ENCODE assay signal across 8 cellular contexts in the genomic region with DNA sequence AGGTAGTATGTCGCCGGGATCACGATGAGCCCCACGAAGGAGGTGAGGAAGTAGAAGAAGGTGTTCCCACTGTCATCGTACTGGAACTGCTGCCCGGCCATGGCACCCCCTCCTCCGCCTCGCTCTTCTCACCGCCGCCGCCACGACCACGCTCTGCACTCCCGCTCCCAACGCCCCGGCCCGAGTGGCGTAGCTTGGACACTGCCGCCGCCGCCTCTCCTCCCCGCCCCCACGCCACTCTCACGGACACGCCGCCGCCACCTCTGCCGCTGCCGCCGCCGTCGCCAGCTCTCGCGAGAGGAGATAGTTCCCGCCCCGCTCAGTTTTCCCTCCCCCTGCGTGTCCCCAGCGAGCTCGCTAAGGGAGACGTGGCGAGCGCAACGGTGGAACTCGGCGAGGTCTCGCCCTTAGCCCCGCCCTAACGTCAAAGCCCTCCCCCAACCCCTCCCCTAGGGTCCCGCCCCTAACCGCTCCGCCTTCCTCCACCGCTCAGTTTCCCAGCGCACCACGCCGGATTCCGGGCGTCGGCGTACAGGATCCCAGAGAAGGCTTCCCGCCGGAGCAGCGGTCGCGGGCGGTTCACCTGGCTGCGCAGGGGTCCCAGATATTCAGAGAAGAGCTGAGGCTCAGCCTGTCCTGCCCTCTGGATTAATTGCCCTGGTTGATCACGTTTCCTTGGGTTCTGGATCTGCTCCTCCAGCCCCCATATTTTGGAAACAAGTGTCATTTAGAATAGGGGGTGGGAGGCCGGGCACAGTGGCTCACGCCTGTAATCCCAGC. TPM values are rescaled to one million over a fixed set of nuclear protein-coding genes. Genes with fewer than 3 reads are reported as not detected.
A peak's percentile ranks its signal among the peaks of the same experiment; 100 is the strongest.
DNase-seq lines count a peak whose midpoint lies in the region; ATAC-seq and FAIRE-seq lines count a peak whose summit lies in the region.

A gene with protein sequence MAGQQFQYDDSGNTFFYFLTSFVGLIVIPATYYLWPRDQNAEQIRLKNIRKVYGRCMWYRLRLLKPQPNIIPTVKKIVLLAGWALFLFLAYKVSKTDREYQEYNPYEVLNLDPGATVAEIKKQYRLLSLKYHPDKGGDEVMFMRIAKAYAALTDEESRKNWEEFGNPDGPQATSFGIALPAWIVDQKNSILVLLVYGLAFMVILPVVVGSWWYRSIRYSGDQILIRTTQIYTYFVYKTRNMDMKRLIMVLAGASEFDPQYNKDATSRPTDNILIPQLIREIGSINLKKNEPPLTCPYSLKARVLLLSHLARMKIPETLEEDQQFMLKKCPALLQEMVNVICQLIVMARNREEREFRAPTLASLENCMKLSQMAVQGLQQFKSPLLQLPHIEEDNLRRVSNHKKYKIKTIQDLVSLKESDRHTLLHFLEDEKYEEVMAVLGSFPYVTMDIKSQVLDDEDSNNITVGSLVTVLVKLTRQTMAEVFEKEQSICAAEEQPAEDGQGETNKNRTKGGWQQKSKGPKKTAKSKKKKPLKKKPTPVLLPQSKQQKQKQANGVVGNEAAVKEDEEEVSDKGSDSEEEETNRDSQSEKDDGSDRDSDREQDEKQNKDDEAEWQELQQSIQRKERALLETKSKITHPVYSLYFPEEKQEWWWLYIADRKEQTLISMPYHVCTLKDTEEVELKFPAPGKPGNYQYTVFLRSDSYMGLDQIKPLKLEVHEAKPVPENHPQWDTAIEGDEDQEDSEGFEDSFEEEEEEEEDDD (minus strand): TSS at position 300 of the 780 bp plus-strand sequence. CDS start 199 bp downstream, at position 101.

- peak within 1 kb of the TSS; percentile 61 for H2BK5ac ChIP-seq in mesenchymal stem cell (ENCODE audit: low read depth, low read length, poor library complexity, severe bottlenecking)

- H3K4me2 ChIP-seq in mesenchymal stem cell (ENCODE audit: low read length, poor library complexity, severe bottlenecking), result peak within 1 kb of the TSS; percentile 98

- peak within 1 kb of the TSS; percentile 98 for H3K9ac ChIP-seq in mesenchymal stem cell (ENCODE audit: low read length)

- peak within 1 kb of the TSS; percentile 98 for H2BK15ac ChIP-seq in mesenchymal stem cell (ENCODE audit: low read depth, poor library complexity, severe bottlenecking)

- H3K36me3 ChIP-seq in effector memory CD4-positive, alpha-beta T cell (ENCODE audit: control insufficient read depth, insufficient read depth, low read length), result no peaks in the 10 kb centered on the region
- peaks cover 2 to 11% of the 10 kb centered on the region in 2 experiments for H3K36me3 ChIP-seq in mesenchymal stem cell (ENCODE audit: control insufficient read depth in 1 of 2, insufficient read depth in 2 of 2, low read depth in 1 of 2, low read length in 2 of 2)

- peaks cover 7% of the 10 kb centered on the region for H3K4me1 ChIP-seq in effector memory CD4-positive, alpha-beta T cell (ENCODE audit: control insufficient read depth, insufficient read depth, low read length, poor library complexity, severe bottlenecking)
- peaks cover 6% of the 10 kb centered on the region for H3K4me1 ChIP-seq in mesenchymal stem cell (ENCODE audit: control insufficient read depth, insufficient read depth, low read depth, low read length)

- peak within 1 kb of the TSS; percentile 98 for H2AFZ ChIP-seq in mesenchymal stem cell (ENCODE audit: low read depth, low read length)

- H3K79me1 ChIP-seq in mesenchymal stem cell (replicated peaks; ENCODE audit: low read length, poor library complexity, severe bottlenecking), result peaks cover 4% of the 10 kb centered on the region

- peak within 1 kb of the TSS; percentile 81 for H3K27ac ChIP-seq in effector memory CD4-positive, alpha-beta T cell (ENCODE audit: insufficient read depth, low read length, poor library complexity, severe bottlenecking)
- H3K27ac ChIP-seq in mesenchymal stem cell (ENCODE audit: low read length, poor library complexity, severe bottlenecking), result peak within 1 kb of the TSS; percentile 92

- H2BK12ac ChIP-seq in mesenchymal stem cell (ENCODE audit: low read length in 2 of 2), result peak within 1 kb of the TSS in 1 of 2 experiments; percentile 90

- H3K27me3 ChIP-seq in effector memory CD4-positive, alpha-beta T cell (replicated peaks; ENCODE audit: control insufficient read depth, insufficient read depth, low read length, poor library complexity, severe bottlenecking), result no peaks in the 10 kb centered on the region
- no peaks in the 10 kb centered on the region for H3K27me3 ChIP-seq in mesenchymal stem cell (ENCODE audit: control insufficient read depth in 1 of 2, insufficient read depth in 1 of 2, low read length in 2 of 2)

- peak within 1 kb of the TSS; percentile 99 to 100 for H3K18ac ChIP-seq in mesenchymal stem cell (ENCODE audit: low read depth in 1 of 2, low read length in 2 of 2)

- H3K9me3 ChIP-seq in effector memory CD4-positive, alpha-beta T cell (ENCODE audit: control insufficient read depth, low read length), result no peaks in the 10 kb centered on the region
- H3K9me3 ChIP-seq in mesenchymal stem cell (ENCODE audit: control insufficient read depth, low read length), result no peaks in the 10 kb centered on the region

- H2BK120ac ChIP-seq in mesenchymal stem cell (ENCODE audit: low read depth, low read length), result peak within 1 kb of the TSS; percentile 97

- peak; percentile 89 for ATAC-seq in GM21367 (IDR thresholded peaks at IDR 0.05; ENCODE audit: unreplicated experiment)

- WGBS in mesenchymal stem cell, result under 1% methylated on average over 59 of the region's 69 CpGs

- peak within 1 kb of the TSS; percentile 87 to 97 for H3K4ac ChIP-seq in mesenchymal stem cell (ENCODE audit: low read depth in 1 of 2, low read length in 2 of 2)

- DNase-seq in COR-L47 (lab: John Stamatoyannopoulos, UW) (peak; percentile 87), HTR-8/SVneo (ENCODE audit: insufficient read length, low spot score) (peak; percentile 84), NOMO-1 treated with DMSO at 0.1 percent for 48 hours (lab: John Stamatoyannopoulos, UW; ENCODE audit: unreplicated experiment) (peak; percentile 93), mesenchymal stem cell (peak; percentile 97)
- DNase-seq in activated CD8-positive, alpha-beta memory T cell treated with anti-CD3 and anti-CD28 coated beads for 4 hours (ENCODE audit: low read depth in 2 of 2), result peak; percentile 95
- peak; percentile 95 to 96 (median 95) for DNase-seq in effector memory CD4-positive, alpha-beta T cell
- DNase-seq in stimulated activated CD8-positive, alpha-beta memory T cell treated with anti-CD3 and anti-CD28 coated beads, Interleukin-12 subunit alpha, Interleukin-12 subunit beta, amount 100 ng/mL, for 24 hours (ENCODE audit: extremely low read depth), result peak; percentile 83

- peak within 1 kb of the TSS; percentile 97 for H4K8ac ChIP-seq in mesenchymal stem cell (ENCODE audit: low read length)

- H2AK5ac ChIP-seq in mesenchymal stem cell (ENCODE audit: low read length, severe bottlenecking), result peak within 1 kb of the TSS; percentile 69

- H3K23ac ChIP-seq in mesenchymal stem cell (ENCODE audit: low read length in 2 of 2), result peak within 1 kb of the TSS in 1 of 2 experiments; percentile 98

- H3K4me3 ChIP-seq in effector memory CD4-positive, alpha-beta T cell (ENCODE audit: insufficient read depth, low read depth, low read length, poor library complexity, severe bottlenecking), result peak within 1 kb of the TSS; percentile 82
- H3K4me3 ChIP-seq in mesenchymal stem cell (ENCODE audit: insufficient read depth in 1 of 2, low read depth in 1 of 2, low read length in 2 of 2), result peak within 1 kb of the TSS; percentile 87 to 100

- peak within 1 kb of the TSS; percentile 98 for H4K91ac ChIP-seq in mesenchymal stem cell (ENCODE audit: low read length)

- H3K14ac ChIP-seq in mesenchymal stem cell (ENCODE audit: low read length in 2 of 2), result peak within 1 kb of the TSS in 1 of 2 experiments; percentile 99

- peak; percentile 64 for FAIRE-seq in HTR-8/SVneo (lab: Jason Lieb, UNC)

RNA-seq across cellular contexts. Expression of the gene that starts here (rescaled TPM):
- 71.1 TPM for polyA plus RNA-seq in mesenchymal stem cell (2013, experiment 1 of 2)
- polyA plus RNA-seq in mesenchymal stem cell (2013, experiment 2 of 2), result 77.8 TPM

Comparison
In these comparisons a context has a peak if more than half of its experiments do, and no peak if none do; other contexts are left out.
1. Peak in every context shown above with its lines: DNase-seq, ATAC-seq, H3K4me3 ChIP-seq and H3K27ac ChIP-seq.